8 cellular contexts compared by ENCODE assay signal in the genomic region with DNA sequence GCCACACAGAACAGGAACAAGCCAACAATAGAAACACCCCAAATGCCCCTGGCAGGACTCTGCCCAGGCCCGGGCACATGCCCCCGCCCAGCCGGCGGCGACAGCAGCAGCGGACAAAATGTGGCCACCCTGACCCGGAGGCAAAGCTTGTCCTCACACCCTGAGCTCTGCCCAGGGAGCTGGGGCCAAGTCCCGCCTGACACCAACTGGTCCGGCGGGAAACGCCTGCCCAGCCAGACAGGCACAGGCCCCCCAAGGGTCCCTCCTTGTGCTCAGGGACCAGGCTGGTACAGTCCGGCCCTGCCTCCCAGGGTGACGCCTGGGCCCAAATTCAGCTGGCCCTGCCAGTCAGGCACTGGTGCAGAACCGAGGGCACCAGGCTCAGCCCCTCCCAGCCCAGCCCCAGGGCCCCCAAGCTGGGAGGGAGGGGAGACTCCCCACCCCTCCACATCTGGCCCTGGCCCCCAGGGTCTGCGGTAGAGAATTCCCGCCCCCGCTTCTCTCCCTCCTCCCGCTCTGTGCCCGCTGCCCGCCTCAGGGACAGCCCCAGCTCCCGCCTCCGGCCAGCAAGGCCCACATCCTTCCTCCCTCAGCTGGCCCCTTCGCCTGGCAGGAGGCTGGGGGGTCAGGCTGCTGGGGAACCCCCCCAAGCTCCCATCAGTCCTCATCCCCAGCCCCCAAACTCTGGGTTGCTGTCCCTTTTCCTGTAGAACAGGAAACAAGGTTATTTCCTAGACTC. TPM values are rescaled to one million over a fixed set of nuclear protein-coding genes. Genes with fewer than 3 reads are reported as not detected.
A peak's percentile ranks its signal among the peaks of the same experiment; 100 is the strongest.
DNase-seq lines count a peak whose midpoint lies in the region; ATAC-seq lines count a peak whose summit lies in the region.

No MANE protein-coding gene starts in this region.

- H3K4me3 Mint-ChIP-seq in activated naive CD4-positive, alpha-beta T cell treated with anti-CD3 and anti-CD28 coated beads for 36 hours: peak overlapping the region; percentile 69
- peak overlapping the region; percentile 88 for H3K4me3 Mint-ChIP-seq in activated T-helper 1 cell treated with anti-CD3 and anti-CD28 coated beads, Interleukin-12 subunit alpha, Interleukin-12 subunit beta, Interleukin-2, Interleukin-4 antibody, amounts not matched to agents 30 ng/mL and 10 ng/mL and 1 ng/mL, durations not matched to agents 14 hours and 24 hours and 36 hours

- CTCF ChIA-PET in activated naive CD4-positive, alpha-beta T cell treated with anti-CD3 and anti-CD28 coated beads for 36 hours (lab: Charles Lee): interaction anchor here (0.8 to 5.7 kb wide), 7 partner anchors 33 to 244 kb away, joined by 3 to 33 read pairs (median 3); no protein-coding TSS in a partner anchor

- ATAC-seq in Right ventricle myocardium superior (ENCODE audit: poor library complexity) (peak; percentile 29), HG03280 (IDR thresholded peaks at IDR 0.05; ENCODE audit: unreplicated experiment) (no peak)

- peaks cover 45% of the 10 kb centered on the region for H3K4me1 Mint-ChIP-seq in activated naive CD4-positive, alpha-beta T cell treated with anti-CD3 and anti-CD28 coated beads for 36 hours (ENCODE audit: low read depth)
- peaks cover 43% of the 10 kb centered on the region for H3K4me1 Mint-ChIP-seq in activated T-helper 1 cell treated with anti-CD3 and anti-CD28 coated beads, Interleukin-12 subunit alpha, Interleukin-12 subunit beta, Interleukin-2, Interleukin-4 antibody, amounts not matched to agents 30 ng/mL and 10 ng/mL and 1 ng/mL, durations not matched to agents 14 hours and 24 hours and 36 hours (ENCODE audit: low read depth)

- intact Hi-C loops in activated naive CD4-positive, alpha-beta T cell treated with anti-CD3 and anti-CD28 coated beads for 36 hours (cut with micrococcal nuclease): no loop called here
- intact Hi-C loops in activated T-helper 1 cell treated with anti-CD3 and anti-CD28 coated beads, Interleukin-12 subunit alpha, Interleukin-12 subunit beta, Interleukin-2, Interleukin-4 antibody, amounts not matched to agents 30 ng/mL and 10 ng/mL and 1 ng/mL, durations not matched to agents 14 hours and 24 hours and 36 hours (cut with micrococcal nuclease): loop anchor here (5.0 kb wide), 1 partner anchor 680 kb away; a partner anchor contains a TSS
- intact Hi-C loops in Right ventricle myocardium superior (cut with DNase I) (loop anchor here (2.0 to 5.0 kb wide), 2 partner anchors 29 to 45 kb away; no protein-coding TSS in a partner anchor), posterior cingulate gyrus (cut with DNase I) (loop anchor here (5.0 kb wide), 2 partner anchors 185 to 370 kb away; a partner anchor contains a TSS)

- H3K27me3 Mint-ChIP-seq in activated naive CD4-positive, alpha-beta T cell treated with anti-CD3 and anti-CD28 coated beads for 36 hours (ENCODE audit: low read depth): no peaks in the 10 kb centered on the region
- H3K27me3 Mint-ChIP-seq in activated T-helper 1 cell treated with anti-CD3 and anti-CD28 coated beads, Interleukin-12 subunit alpha, Interleukin-12 subunit beta, Interleukin-2, Interleukin-4 antibody, amounts not matched to agents 30 ng/mL and 10 ng/mL and 1 ng/mL, durations not matched to agents 14 hours and 24 hours and 36 hours (ENCODE audit: insufficient read depth): peaks cover 2% of the 10 kb centered on the region

- H3K9me3 Mint-ChIP-seq in activated naive CD4-positive, alpha-beta T cell treated with anti-CD3 and anti-CD28 coated beads for 36 hours: no peaks in the 10 kb centered on the region
- no peaks in the 10 kb centered on the region for H3K9me3 Mint-ChIP-seq in activated T-helper 1 cell treated with anti-CD3 and anti-CD28 coated beads, Interleukin-12 subunit alpha, Interleukin-12 subunit beta, Interleukin-2, Interleukin-4 antibody, amounts not matched to agents 30 ng/mL and 10 ng/mL and 1 ng/mL, durations not matched to agents 14 hours and 24 hours and 36 hours

- no peaks in the 10 kb centered on the region for H3K36me3 Mint-ChIP-seq in activated naive CD4-positive, alpha-beta T cell treated with anti-CD3 and anti-CD28 coated beads for 36 hours (ENCODE audit: low read depth)
- H3K36me3 Mint-ChIP-seq in activated T-helper 1 cell treated with anti-CD3 and anti-CD28 coated beads, Interleukin-12 subunit alpha, Interleukin-12 subunit beta, Interleukin-2, Interleukin-4 antibody, amounts not matched to agents 30 ng/mL and 10 ng/mL and 1 ng/mL, durations not matched to agents 14 hours and 24 hours and 36 hours (ENCODE audit: low read depth): peaks cover 3% of the 10 kb centered on the region

- no peak for DNase-seq in activated naive CD4-positive, alpha-beta T cell treated with anti-CD3 and anti-CD28 coated beads for 36 hours
- no peak for DNase-seq in activated naive CD4-positive, alpha-beta T cell treated with anti-CD3 and anti-CD28 coated beads, Interleukin-2, amount 50 U/mL, for 16 hours
- DNase-seq in activated T-helper 1 cell treated with anti-CD3 and anti-CD28 coated beads, Interleukin-12 subunit alpha, Interleukin-12 subunit beta, Interleukin-2, Interleukin-4 antibody, amounts not matched to agents 30 ng/mL and 10 ng/mL and 1 ng/mL, durations not matched to agents 14 hours and 24 hours and 36 hours (ENCODE audit: low spot score): no peak
- DNase-seq in Right ventricle myocardium superior (peak; percentile 73), posterior cingulate gyrus (peak in 9 of 10 donors; percentile 21 to 91 (median 57)), NCI-H146 (lab: John Stamatoyannopoulos, UW) (no peak), NCI-H1048 (lab: John Stamatoyannopoulos, UW) (no peak)

- no peak overlapping the region for H3K27ac Mint-ChIP-seq in activated naive CD4-positive, alpha-beta T cell treated with anti-CD3 and anti-CD28 coated beads for 36 hours
- H3K27ac Mint-ChIP-seq in activated T-helper 1 cell treated with anti-CD3 and anti-CD28 coated beads, Interleukin-12 subunit alpha, Interleukin-12 subunit beta, Interleukin-2, Interleukin-4 antibody, amounts not matched to agents 30 ng/mL and 10 ng/mL and 1 ng/mL, durations not matched to agents 14 hours and 24 hours and 36 hours: peak overlapping the region; percentile 64

RNA-seq across cellular contexts. Expression of a gene that starts 2.0 kb away (rescaled TPM):
- 10 to 100 TPM in 1 of 2 experiments, 1 to 10 TPM in 1; 7.7 to 10.1 TPM for total RNA-seq in activated naive CD4-positive, alpha-beta T cell treated with anti-CD3 and anti-CD28 coated beads for 36 hours
- total RNA-seq in activated T-helper 1 cell treated with anti-CD3 and anti-CD28 coated beads, Interleukin-12 subunit alpha, Interleukin-12 subunit beta, Interleukin-2, Interleukin-4 antibody, amounts not matched to agents 30 ng/mL and 10 ng/mL and 1 ng/mL, durations not matched to agents 14 hours and 24 hours and 36 hours: 33.7 and 33.9 TPM in 2 replicates
- total RNA-seq in Right ventricle myocardium superior: 47.4 TPM

RNA-seq across cellular contexts. Expression of a gene that starts 33.0 kb away (rescaled TPM):
- total RNA-seq in activated naive CD4-positive, alpha-beta T cell treated with anti-CD3 and anti-CD28 coated beads for 36 hours: under 1 TPM; 0.10 to 0.14 TPM
- total RNA-seq in activated T-helper 1 cell treated with anti-CD3 and anti-CD28 coated beads, Interleukin-12 subunit alpha, Interleukin-12 subunit beta, Interleukin-2, Interleukin-4 antibody, amounts not matched to agents 30 ng/mL and 10 ng/mL and 1 ng/mL, durations not matched to agents 14 hours and 24 hours and 36 hours: 0.21 and 0.27 TPM in 2 replicates
- total RNA-seq in Right ventricle myocardium superior: 3.7 TPM

Comparison
In these comparisons a context has a peak if more than half of its experiments do, and no peak if none do; other contexts are left out.
1. DNase-seq: peak in Right ventricle myocardium superior (single experiment) and posterior cingulate gyrus (9 of 10); none in activated naive CD4-positive, alpha-beta T cell treated with anti-CD3 and anti-CD28 coated beads for 36 hours (single experiment), activated naive CD4-positive, alpha-beta T cell treated with anti-CD3 and anti-CD28 coated beads, Interleukin-2, amount 50 U/mL, for 16 hours (single experiment), activated T-helper 1 cell treated with anti-CD3 and anti-CD28 coated beads, Interleukin-12 subunit alpha, Interleukin-12 subunit beta, Interleukin-2, Interleukin-4 antibody, amounts not matched to agents 30 ng/mL and 10 ng/mL and 1 ng/mL, durations not matched to agents 14 hours and 24 hours and 36 hours (single experiment), NCI-H146 (single experiment) and NCI-H1048 (single experiment).